In genomic region chr3:148943531-148944200, GRCh38 we compare ENCODE assay signal across 8 cellular contexts. TPM values are rescaled to one million over a fixed set of nuclear protein-coding genes. Genes with fewer than 3 reads are reported as not detected.
DNase-seq lines count a peak whose midpoint lies in the region; TF ChIP-seq lines count a peak whose summit lies in the region.

No MANE protein-coding gene starts in this region.

- CTCF ChIA-PET in HEK293 (lab: Yijun Ruan, JAX) (interaction anchor here (0.6 to 8.0 kb wide), 13 partner anchors 10 to 654 kb away, joined by 3 to 115 read pairs (median 5); no protein-coding TSS in a partner anchor), OCI-LY7 (lab: Charles Lee; ENCODE audit: unreplicated experiment) (interaction anchor here (0.6 kb wide), 1 partner anchor 306 kb away, joined by 3 read pairs; no protein-coding TSS in a partner anchor)

- no peaks in the 10 kb centered on the region for H3K9me2 ChIP-seq in OCI-LY7 (ENCODE audit: insufficient read depth, low read length)

- no peak overlapping the region for H2AFZ ChIP-seq in OCI-LY7 (ENCODE audit: low read length)

- no peaks in the 10 kb centered on the region for H3K4me1 ChIP-seq in HEK293 (ENCODE audit: control insufficient read depth, insufficient read depth, low read length)
- no peaks in the 10 kb centered on the region for H3K4me1 ChIP-seq in OCI-LY7 (ENCODE audit: insufficient read depth, low read length, poor library complexity, severe bottlenecking)
- peaks cover 0 to 7% (median 0%) of the 10 kb centered on the region in 4 donors for H3K4me1 ChIP-seq in tibial nerve

- H3K4me2 ChIP-seq in OCI-LY7 (ENCODE audit: low read length) = no peak overlapping the region

- no TSS peak for BruUV-seq in OCI-LY7 (replicated peaks; lab: Mats Ljungman, UMichigan)

- H3K36me3 ChIP-seq in HEK293 (ENCODE audit: control insufficient read depth in 2 of 2, insufficient read depth in 1 of 2, low read length in 2 of 2) (no peaks in the 10 kb centered on the region), OCI-LY7 (ENCODE audit: insufficient read depth, low read length) (no peaks in the 10 kb centered on the region), tibial nerve (no peaks in the 10 kb centered on the region)

- TF ChIP-seq EP300 in tibial nerve (IDR thresholded peaks at IDR 0.05) = peak in 1 of 2 donors; percentile 16

- POLR2A ChIA-PET in HEK293 (lab: Yijun Ruan, JAX) (no interaction called here), OCI-LY7 (lab: Charles Lee) (interaction anchor here (0.7 kb wide), 3 partner anchors 47 to 662 kb away, joined by 3 read pairs; no protein-coding TSS in a partner anchor)

- TF ChIP-seq CTCF in AG09309 (IDR thresholded peaks at IDR 0.05; ENCODE audit: control insufficient read depth, insufficient read depth, low read depth, low read length, missing control alignments) = peak; percentile 74
- peak; percentile 62 for TF ChIP-seq CTCF in GM12872 (IDR thresholded peaks at IDR 0.05; ENCODE audit: insufficient read depth, low read depth, low read length)
- TF ChIP-seq CTCF in HEK293 (tag by site-specific recombination; IDR thresholded peaks at IDR 0.05) = peak; percentile 51; the same call in 1 of the 2 replicates
- TF ChIP-seq CTCF in OCI-LY7 (conservative IDR thresholded peaks at IDR 0.05; ENCODE audit: low read length) = peak; percentile 91
- peak; percentile 65 for TF ChIP-seq CTCF in cardiac fibroblast (IDR thresholded peaks at IDR 0.05; ENCODE audit: low read depth, low read length)
- peak; percentile 59 to 78 (median 69) for TF ChIP-seq CTCF in tibial nerve (IDR thresholded peaks at IDR 0.05)

- H4K20me1 ChIP-seq in OCI-LY7 (ENCODE audit: insufficient read depth, low read length) = no peaks in the 10 kb centered on the region

- no peak for TF ChIP-seq POLR2A in tibial nerve (IDR thresholded peaks at IDR 0.05)

- 15 to 37% methylated on average over 2 of the region's 2 CpGs for WGBS in tibial nerve, 2 donors

- intact Hi-C loops in OCI-LY7 (cut with micrococcal nuclease; ENCODE audit: unreplicated experiment) = loop anchor here (10.0 kb wide), 2 partner anchors 219 to 639 kb away; no protein-coding TSS in a partner anchor

- no peaks in the 10 kb centered on the region for H3K27me3 ChIP-seq in tibial nerve

- no peaks in the 10 kb centered on the region for H3K79me2 ChIP-seq in OCI-LY7 (ENCODE audit: insufficient read depth, low read depth, low read length)

- H3K4me3 ChIP-seq in AG09309 (ENCODE audit: control insufficient read depth, low read depth, low read length) (no peak overlapping the region), HEK293 (ENCODE audit: low read depth, low read length) (no peak overlapping the region), OCI-LY7 (ENCODE audit: low read depth, low read length, poor library complexity, severe bottlenecking) (no peak overlapping the region), cardiac fibroblast (replicated peaks in 1 of 2; ENCODE audit: low read depth in 2 of 2, low read length in 2 of 2) (no peak overlapping the region), tibial nerve (no peak overlapping the region)

- H3K27ac ChIP-seq in HEK293 (ENCODE audit: extremely low read depth, low read depth, low read length) (no peak overlapping the region), OCI-LY7 (ENCODE audit: low read depth, low read length, poor library complexity, severe bottlenecking) (no peak overlapping the region), tibial nerve (no peak overlapping the region)

- H3K9me3 ChIP-seq in HEK293 (ENCODE audit: control insufficient read depth, insufficient read depth, low read depth, low read length) = no peaks in the 10 kb centered on the region
- H3K9me3 ChIP-seq in OCI-LY7 (ENCODE audit: low read length) = no peaks in the 10 kb centered on the region
- no peaks in the 10 kb centered on the region for H3K9me3 ChIP-seq in tibial nerve

- DNase-seq in AG09309 (ENCODE audit: low read depth) (peak; percentile 87), LHCN-M2 (ENCODE audit: low read depth) (peak; percentile 91), OCI-LY7 (ENCODE audit: low spot score) (peak; percentile 77), cardiac fibroblast (ENCODE audit: low read depth in 2 of 2) (peak; percentile 90 to 94), left kidney (ENCODE audit: low read depth, low spot score) (peak; percentile 82), tibial nerve (ENCODE audit: low spot score in 2 of 2) (peak in 1 of 2 donors; percentile 32)

TF ChIP-seq in HEK293, 187 proteins besides CTCF, POLR2A, EP300 and RAD21 (continues in another document):
- TF ChIP-seq ZNF184 (tag by site-specific recombination; IDR thresholded peaks at IDR 0.05) (0 out of 2 replicates have a peak, but pooled peaks have one; percentile 45), ZBTB17 (tag by site-specific recombination; IDR thresholded peaks at IDR 0.05) (0 out of 2 replicates have a peak, but pooled peaks have one; percentile 32), ZNF600 (tag by site-specific recombination; IDR thresholded peaks at IDR 0.05) (peak; percentile 55; the same call in 1 of the 2 replicates), ZNF645 (tag by site-specific recombination; IDR thresholded peaks at IDR 0.05) (no peak), PRDM10 (tag by site-specific recombination; IDR thresholded peaks at IDR 0.05) (peak; percentile 21; the same call in 1 of the 2 replicates), ZNF48 (tag by site-specific recombination; IDR thresholded peaks at IDR 0.05) (no peak), ZXDB (tag by site-specific recombination; IDR thresholded peaks at IDR 0.05) (no peak), ATF2 (tag by site-specific recombination; IDR thresholded peaks at IDR 0.05; ENCODE audit: low read depth) (peak; percentile 40; the same call in 1 of the 2 replicates), ZNF629 (tag by site-specific recombination; IDR thresholded peaks at IDR 0.05) (0 out of 2 replicates have a peak, but pooled peaks have one; percentile 31), ZNF792 (tag by site-specific recombination; IDR thresholded peaks at IDR 0.05) (no peak), ZNF660 (tag by site-specific recombination; IDR thresholded peaks at IDR 0.05) (0 out of 2 replicates have a peak, but pooled peaks have one; percentile 39), GLIS1 (tag by site-specific recombination; IDR thresholded peaks at IDR 0.05) (0 out of 2 replicates have a peak, but pooled peaks have one; percentile 11)

RNA-seq across cellular contexts. Expression of gene GYG1, which starts 47.7 kb away (rescaled TPM):
- 20.2 and 35.2 TPM in 2 replicates for total RNA-seq in LHCN-M2 (2014; rRNA removed)
- polyA plus RNA-seq in LHCN-M2 (2012) = 53.5 TPM
- 9.6 and 11.5 TPM in 2 replicates for total RNA-seq in OCI-LY7 (2014; rRNA removed; shearing (Covaris generic))
- total RNA-seq in OCI-LY7 (2022) = 53.6 and 54.5 TPM in 2 replicates
- 10 to 100 TPM; 19.5 to 67.5 (median 26.0) TPM for total RNA-seq in tibial nerve
